In the genomic region with DNA sequence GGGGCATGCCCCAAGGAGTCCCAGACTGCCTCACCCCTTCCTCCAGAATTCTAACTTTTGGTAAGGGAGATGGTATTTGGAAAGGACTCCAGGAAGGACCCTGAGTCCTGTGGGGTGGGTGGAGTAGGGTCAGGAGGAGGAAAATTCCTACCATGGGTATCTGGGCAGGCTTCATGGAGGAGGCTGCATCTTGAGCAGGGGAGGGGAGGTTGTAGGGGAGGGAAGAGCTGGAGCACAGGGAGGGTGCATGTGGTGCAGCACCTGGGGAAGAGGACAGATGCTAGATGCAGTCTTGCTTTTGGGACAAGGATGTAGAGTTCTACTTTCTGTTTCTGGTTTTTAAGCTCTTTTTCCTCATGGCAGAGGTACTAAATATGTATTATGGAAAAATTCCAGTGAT, we compare ENCODE assay signal across 15 cellular contexts. TPM values are rescaled to one million over a fixed set of nuclear protein-coding genes. Genes with fewer than 3 reads are reported as not detected.
A peak's percentile ranks its signal among the peaks of the same experiment; 100 is the strongest.
DNase-seq lines count a peak whose midpoint lies in the region; ATAC-seq and TF ChIP-seq lines count a peak whose summit lies in the region.
"Had no signal": no experiment of that assay in that cellular context is flagged by ENCODE, and none has a peak within 500 bp of the region (broad histone marks: within the 10 kb centered on the region; RNA-seq: fewer than 3 reads in every experiment).

No MANE protein-coding gene starts in this region.

- no peaks in the 10 kb centered on the region for H3K4me1 Mint-ChIP-seq in activated T-helper 2 cell treated with anti-CD3 and anti-CD28 coated beads, Interferon-gamma antibody, Interleukin-2, Interleukin-4, amounts not matched to agents 10 μg/mL and 5 μg/mL and 100 μg/mL, durations not matched to agents 14 hours and 24 hours and 36 hours (ENCODE audit: low read depth)

- H3K36me3 Mint-ChIP-seq in activated T-helper 2 cell treated with anti-CD3 and anti-CD28 coated beads, Interferon-gamma antibody, Interleukin-2, Interleukin-4, amounts not matched to agents 10 μg/mL and 5 μg/mL and 100 μg/mL, durations not matched to agents 14 hours and 24 hours and 36 hours (ENCODE audit: low read depth), result no peaks in the 10 kb centered on the region

- H3K9me3 ChIP-seq in liver (ENCODE audit: control insufficient read depth in 4 of 4, low read length in 3 of 4) (no peaks in the 10 kb centered on the region), right lobe of liver (no peaks in the 10 kb centered on the region), esophagus squamous epithelium (no peaks in the 10 kb centered on the region), prostate gland (no peaks in the 10 kb centered on the region)

- no peak overlapping the region for H3K4me3 ChIP-seq in liver (ENCODE audit: low read depth in 1 of 3, low read length in 3 of 3)
- H3K4me3 ChIP-seq in right lobe of liver, result no peak overlapping the region
- H3K4me3 ChIP-seq in esophagus squamous epithelium, result peak overlapping the region in 2 of 4 donors; percentile 2 to 37
- no peak overlapping the region for H3K4me3 ChIP-seq in prostate gland

- no peaks in the 10 kb centered on the region for H3K36me3 ChIP-seq in liver (ENCODE audit: control insufficient read depth in 4 of 4, insufficient read depth in 3 of 4, low read depth in 1 of 4, low read length in 3 of 4)
- no peaks in the 10 kb centered on the region for H3K36me3 ChIP-seq in right lobe of liver
- H3K36me3 ChIP-seq in esophagus squamous epithelium, result peaks cover 0 to 44% (median 0%) of the 10 kb centered on the region in 3 donors
- H3K36me3 ChIP-seq in prostate gland, result no peaks in the 10 kb centered on the region

- no peak overlapping the region for H3K9ac ChIP-seq in liver (ENCODE audit: low read depth in 1 of 2, low read length in 2 of 2)

- H3K27me3 ChIP-seq in liver (ENCODE audit: control insufficient read depth in 4 of 4, insufficient read depth in 4 of 4, low read length in 3 of 4), result no peaks in the 10 kb centered on the region
- H3K27me3 ChIP-seq in right lobe of liver, result no peaks in the 10 kb centered on the region
- H3K27me3 ChIP-seq in esophagus squamous epithelium, result no peaks in the 10 kb centered on the region
- no peaks in the 10 kb centered on the region for H3K27me3 ChIP-seq in prostate gland (replicated peaks; ENCODE audit: insufficient read depth)

- H3K27ac Mint-ChIP-seq in activated T-helper 2 cell treated with anti-CD3 and anti-CD28 coated beads, Interferon-gamma antibody, Interleukin-2, Interleukin-4, amounts not matched to agents 10 μg/mL and 5 μg/mL and 100 μg/mL, durations not matched to agents 14 hours and 24 hours and 36 hours, result no peak overlapping the region

- intact Hi-C loops in right lobe of liver (cut with DNase I), result no loop called here
- intact Hi-C loops in esophagus squamous epithelium (cut with DNase I), result no loop called here
- intact Hi-C loops in prostate gland (cut with DNase I), result no loop called here
- intact Hi-C loops in activated T-helper 2 cell treated with anti-CD3 and anti-CD28 coated beads, Interferon-gamma antibody, Interleukin-2, Interleukin-4, amounts not matched to agents 10 μg/mL and 5 μg/mL and 100 μg/mL, durations not matched to agents 14 hours and 24 hours and 36 hours (cut with micrococcal nuclease), result no loop called here

- ATAC-seq in right lobe of liver, result no peak

- H3K9me3 Mint-ChIP-seq in activated T-helper 2 cell treated with anti-CD3 and anti-CD28 coated beads, Interferon-gamma antibody, Interleukin-2, Interleukin-4, amounts not matched to agents 10 μg/mL and 5 μg/mL and 100 μg/mL, durations not matched to agents 14 hours and 24 hours and 36 hours, result no peaks in the 10 kb centered on the region

- DNase-seq in right lobe of liver, result no peak
- DNase-seq in esophagus squamous epithelium (lab: John Stamatoyannopoulos, UW), result no peak
- DNase-seq in prostate gland (ENCODE audit: low spot score), result no peak
- no peak for DNase-seq in activated CD4-positive, alpha-beta T cell treated with anti-CD3 and anti-CD28 coated beads, Interleukin-2, amount 50 U/mL, for 1 hour
- DNase-seq in NK-92 (lab: John Stamatoyannopoulos, UW; ENCODE audit: unreplicated experiment), result no peak
- no peak for DNase-seq in activated T-helper 2 cell treated with anti-CD3 and anti-CD28 coated beads, Interferon-gamma antibody, Interleukin-2, Interleukin-4, amounts not matched to agents 10 μg/mL and 5 μg/mL and 100 μg/mL, durations not matched to agents 14 hours and 24 hours and 36 hours (ENCODE audit: low spot score)
- no peak for DNase-seq in activated CD8-positive, alpha-beta memory T cell treated with anti-CD3 and anti-CD28 coated beads, Interleukin-2, amount 50 U/mL, for 48 hours
- DNase-seq: activated effector memory CD4-positive, alpha-beta T cell treated with Interleukin-2 at 50 U/mL for 16 hours; DMS153; KG1; NCI-H1694; NCI-H510A had no signal

- TF ChIP-seq CTCF in liver (IDR thresholded peaks at IDR 0.05; ENCODE audit: low read depth, low read length, missing input control) (no peak), right lobe of liver (IDR thresholded peaks at IDR 0.05) (no peak), esophagus squamous epithelium (IDR thresholded peaks at IDR 0.05) (no peak), prostate gland (IDR thresholded peaks at IDR 0.05) (no peak)

- H3K4me1 ChIP-seq in liver (ENCODE audit: control insufficient read depth in 4 of 4, insufficient read depth in 4 of 4, low read length in 3 of 4) (peaks cover 13 to 41% (median 33%) of the 10 kb centered on the region in 4 donors), right lobe of liver (peaks cover 0 to 22% (median 2%) of the 10 kb centered on the region in 4 donors), esophagus squamous epithelium (peaks cover 89 to 100% (median 100%) of the 10 kb centered on the region in 3 donors), prostate gland (replicated peaks) (peaks cover 50% of the 10 kb centered on the region)

- H3K4me3 Mint-ChIP-seq in activated T-helper 2 cell treated with anti-CD3 and anti-CD28 coated beads, Interferon-gamma antibody, Interleukin-2, Interleukin-4, amounts not matched to agents 10 μg/mL and 5 μg/mL and 100 μg/mL, durations not matched to agents 14 hours and 24 hours and 36 hours (ENCODE audit: low read depth), result no peak overlapping the region

- no peak for TF ChIP-seq RAD21 in liver (IDR thresholded peaks at IDR 0.05)

- peaks cover 3% of the 10 kb centered on the region for H3K27me3 Mint-ChIP-seq in activated T-helper 2 cell treated with anti-CD3 and anti-CD28 coated beads, Interferon-gamma antibody, Interleukin-2, Interleukin-4, amounts not matched to agents 10 μg/mL and 5 μg/mL and 100 μg/mL, durations not matched to agents 14 hours and 24 hours and 36 hours (ENCODE audit: low read depth)

- H3K27ac ChIP-seq in liver (ENCODE audit: low read depth in 1 of 2, low read length in 2 of 2), result peak overlapping the region; percentile 31 to 54
- H3K27ac ChIP-seq in right lobe of liver, result no peak overlapping the region
- peak overlapping the region; percentile 89 to 97 (median 94) for H3K27ac ChIP-seq in esophagus squamous epithelium
- peak overlapping the region; percentile 75 to 83 for H3K27ac ChIP-seq in prostate gland

- TF ChIP-seq POLR2A in right lobe of liver (IDR thresholded peaks at IDR 0.05) (no peak), esophagus squamous epithelium (IDR thresholded peaks at IDR 0.05) (no peak), prostate gland (IDR thresholded peaks at IDR 0.05) (no peak)

TF ChIP-seq in liver, 16 proteins besides CTCF, POLR2A, EP300 and RAD21 (continues in another document):
- no peak for TF ChIP-seq HNF4G (IDR thresholded peaks at IDR 0.05)
- no peak for TF ChIP-seq RXRA (IDR thresholded peaks at IDR 0.05)
- no peak for TF ChIP-seq MAX (IDR thresholded peaks at IDR 0.05)
- no peak for TF ChIP-seq FOXA1 (IDR thresholded peaks at IDR 0.05)
- no peak for TF ChIP-seq EGR1 (IDR thresholded peaks at IDR 0.05; ENCODE audit: low read depth in 2 of 2)
- TF ChIP-seq TAF1 (conservative IDR thresholded peaks at IDR 0.05), result no peak
- no peak for TF ChIP-seq JUND (IDR thresholded peaks at IDR 0.05)
- no peak for TF ChIP-seq FOXA2 (IDR thresholded peaks at IDR 0.05)
- no peak for TF ChIP-seq ATF3 (IDR thresholded peaks at IDR 0.05)

RNA-seq across cellular contexts. Expression of gene SEMA3F, which starts 9.9 kb away (rescaled TPM):
- total RNA-seq in liver (1 to 10 TPM; 1.6 to 4.8 TPM), right lobe of liver (1 to 10 TPM; 1.2 to 5.9 (median 4.2) TPM), esophagus squamous epithelium (100 to 1,000 TPM in 3 of 4 donors, 10 to 100 TPM in 1; 56.8 to 146 (median 109) TPM), prostate gland (10 to 100 TPM; 43.3 to 71.8 TPM)
- 1 to 10 TPM in 1 of 2 donors, under 1 TPM in 1; 0.60 to 2.7 TPM for polyA plus RNA-seq in liver
- 0.11 and 0.21 TPM in 2 replicates for total RNA-seq in activated T-helper 2 cell treated with anti-CD3 and anti-CD28 coated beads, Interferon-gamma antibody, Interleukin-2, Interleukin-4, amounts not matched to agents 10 μg/mL and 5 μg/mL and 100 μg/mL, durations not matched to agents 14 hours and 24 hours and 36 hours

RNA-seq across cellular contexts. Expression of gene GNAT1, which starts 26.4 kb away (rescaled TPM):
- total RNA-seq in liver (under 1 TPM in 1 of 2 donors, not detected in 1; 0.08 TPM), right lobe of liver (under 1 TPM in 1 of 6 experiments, not detected in 5; 0.07 TPM), esophagus squamous epithelium (not detected), prostate gland (not detected)
- not detected for polyA plus RNA-seq in liver
- not detected in 2 replicates for total RNA-seq in activated T-helper 2 cell treated with anti-CD3 and anti-CD28 coated beads, Interferon-gamma antibody, Interleukin-2, Interleukin-4, amounts not matched to agents 10 μg/mL and 5 μg/mL and 100 μg/mL, durations not matched to agents 14 hours and 24 hours and 36 hours
- total RNA-seq: mononuclear cell; T-helper 2 cell treated with Interferon-gamma antibody and Interleukin-4, amounts not matched to agents 100 ng/mL and 5 ng/mL, for 36 hours had no signal

RNA-seq across cellular contexts. Expression of gene SLC38A3, which starts 40.1 kb away (rescaled TPM):
- total RNA-seq in liver, result 100 to 1,000 TPM in 1 of 2 donors, 10 to 100 TPM in 1; 98.1 to 166 TPM
- 100 to 1,000 TPM; 114 to 180 TPM for polyA plus RNA-seq in liver
- 100 to 1,000 TPM in 4 of 6 experiments, 10 to 100 TPM in 2; 77.7 to 311 (median 190) TPM for total RNA-seq in right lobe of liver
- not detected for total RNA-seq in esophagus squamous epithelium
- total RNA-seq in prostate gland, result 1 to 10 TPM in 1 of 2 donors, under 1 TPM in 1; 0.41 to 4.0 TPM
- not detected in 2 replicates for total RNA-seq in activated T-helper 2 cell treated with anti-CD3 and anti-CD28 coated beads, Interferon-gamma antibody, Interleukin-2, Interleukin-4, amounts not matched to agents 10 μg/mL and 5 μg/mL and 100 μg/mL, durations not matched to agents 14 hours and 24 hours and 36 hours
- total RNA-seq: mononuclear cell; T-helper 2 cell treated with Interferon-gamma antibody and Interleukin-4, amounts not matched to agents 100 ng/mL and 5 ng/mL, for 36 hours had no signal

Comparison
In these comparisons a context has a peak if more than half of its experiments do, and no peak if none do; other contexts are left out.
1. H3K27ac ChIP-seq: peak in liver (2 of 2), esophagus squamous epithelium (4 of 4) and prostate gland (2 of 2); none in right lobe of liver (0 of 3).
2. RNA of gene SEMA3F, which starts 9.9 kb away (total RNA-seq): 56.8 to 146 TPM in esophagus squamous epithelium and 43.3 to 71.8 TPM in prostate gland; 1.6 to 4.8 TPM in liver, 1.2 to 5.9 TPM in right lobe of liver and 0.11 to 0.21 TPM in activated T-helper 2 cell treated with anti-CD3 and anti-CD28 coated beads, Interferon-gamma antibody, Interleukin-2, Interleukin-4, amounts not matched to agents 10 μg/mL and 5 μg/mL and 100 μg/mL, durations not matched to agents 14 hours and 24 hours and 36 hours; every median in the first group is over 4 times any median in the second.
3. RNA of gene SLC38A3, which starts 40.1 kb away (total RNA-seq): 77.7 to 311 TPM in right lobe of liver and 98.1 to 166 TPM in liver; 0.41 to 4.0 TPM in prostate gland, not detected in esophagus squamous epithelium and not detected in activated T-helper 2 cell treated with anti-CD3 and anti-CD28 coated beads, Interferon-gamma antibody, Interleukin-2, Interleukin-4, amounts not matched to agents 10 μg/mL and 5 μg/mL and 100 μg/mL, durations not matched to agents 14 hours and 24 hours and 36 hours; every median in the first group is over 10 times any median in the second.